8 cellular contexts compared by ENCODE assay signal in genomic region chr4:6640292-6641163, GRCh38. TPM values are rescaled to one million over a fixed set of nuclear protein-coding genes. Genes with fewer than 3 reads are reported as not detected.
DNase-seq lines count a peak whose midpoint lies in the region; ATAC-seq and TF ChIP-seq lines count a peak whose summit lies in the region.

Gene MRFAP1, plus strand, starts transcription at chr4:6640685. Its CDS starts 178 bp downstream, at chr4:6640863.

- H3K79me2 ChIP-seq in PC-9 (ENCODE audit: low read depth), result peaks cover 31% of the 10 kb centered on the region

- in situ Hi-C loops in KBM-7 (cut with MboI; ENCODE audit: low pct_unique_long_range_greater_than_20kb, low sequenced_read_pairs), result no loop called here

- H3F3A ChIP-seq in PC-9 (ENCODE audit: insufficient read depth, low read depth), result peaks cover 21% of the 10 kb centered on the region; the same call in 1 of the 2 replicates

- H3K27me3 ChIP-seq in PC-9 (ENCODE audit: insufficient read depth, low read depth), result no peaks in the 10 kb centered on the region
- H3K27me3 ChIP-seq in esophagus (ENCODE audit: control insufficient read depth in 1 of 2, insufficient read depth in 2 of 2, low read length in 2 of 2), result no peaks in the 10 kb centered on the region
- no peaks in the 10 kb centered on the region for H3K27me3 ChIP-seq in mucosa of stomach (ENCODE audit: control insufficient read depth, insufficient read depth, low read length)

- H3K36me3 ChIP-seq in PC-9 (ENCODE audit: low read depth), result peaks cover 15% of the 10 kb centered on the region
- H3K36me3 ChIP-seq in esophagus (ENCODE audit: control insufficient read depth in 2 of 2, insufficient read depth in 2 of 2, low read length in 1 of 2), result peaks cover 0 to 7% of the 10 kb centered on the region in 2 donors
- peaks cover 11% of the 10 kb centered on the region for H3K36me3 ChIP-seq in mucosa of stomach (ENCODE audit: control insufficient read depth, insufficient read depth, low read length)

- peak; percentile 82 for ATAC-seq in GM21717 (IDR thresholded peaks at IDR 0.05; ENCODE audit: unreplicated experiment)

- DNase-seq in DMS153 treated with DMSO at 0.1 percent for 48 hours (lab: John Stamatoyannopoulos, UW; ENCODE audit: unreplicated experiment) (peak; percentile 52), KBM-7 (peak; percentile 96), PC-9 (peak; percentile 83 to 91)
- DNase-seq in activated T-cell treated with anti-CD3 and anti-CD28 coated beads, Interleukin-2, amount 50 U/mL, for 1 hour, result peak; percentile 94
- peak; percentile 94 for DNase-seq in stimulated activated CD8-positive, alpha-beta memory T cell treated with anti-CD3 and anti-CD28 coated beads, Interleukin-4, amount 100 ng/mL, for 48 hours

- H3K9me2 ChIP-seq in PC-9 (ENCODE audit: insufficient read depth), result no peaks in the 10 kb centered on the region

- TF ChIP-seq CTCF in PC-9 (conservative IDR thresholded peaks at IDR 0.05), result no peak

- WGBS in esophagus, 2 donors, result 0% methylated on average over 85 to 90 of the region's 90 CpGs

- H3K4me2 ChIP-seq in PC-9, result peak within 1 kb of the TSS; percentile 93

- TSS peak; percentile 83 for BruUV-seq in PC-9 (replicated peaks; lab: Mats Ljungman, UMichigan)

- H2AFZ ChIP-seq in PC-9, result peak within 1 kb of the TSS; percentile 89

- CTCF ChIA-PET in PC-9 (lab: Charles Lee), result interaction anchor here (0.6 to 1.2 kb wide), 2 partner anchors 67 to 70 kb away, joined by 4 to 7 read pairs; no protein-coding TSS in a partner anchor

- H3K9ac ChIP-seq in mucosa of stomach (ENCODE audit: low read length), result peak within 1 kb of the TSS; percentile 96

- H3K9me3 ChIP-seq in PC-9 (ENCODE audit: insufficient read depth, low read depth), result no peaks in the 10 kb centered on the region
- no peaks in the 10 kb centered on the region for H3K9me3 ChIP-seq in esophagus (ENCODE audit: control insufficient read depth in 2 of 2, insufficient read depth in 1 of 2, low read depth in 1 of 2, low read length in 1 of 2)
- H3K9me3 ChIP-seq in mucosa of stomach (ENCODE audit: control insufficient read depth, low read length), result no peaks in the 10 kb centered on the region

- intact Hi-C loops in PC-9 (cut with micrococcal nuclease; ENCODE audit: unreplicated experiment), result loop anchor here (5.0 to 10.0 kb wide), 3 partner anchors 66 to 93 kb away; partner anchors contain the start of genes BLOC1S4 and MAN2B2

- peaks cover 17% of the 10 kb centered on the region for H4K20me1 ChIP-seq in PC-9 (ENCODE audit: insufficient read depth)

- H3K27ac ChIP-seq in PC-9 (peak within 1 kb of the TSS; percentile 80), esophagus (ENCODE audit: low read depth in 2 of 2, low read length in 1 of 2) (peak within 1 kb of the TSS; percentile 92)

- peak within 1 kb of the TSS; percentile 78 for H3K4me3 ChIP-seq in PC-9
- peak within 1 kb of the TSS; percentile 56 to 79 for H3K4me3 ChIP-seq in esophagus (ENCODE audit: low read depth in 1 of 2, low read length in 2 of 2)
- H3K4me3 ChIP-seq in mucosa of stomach (ENCODE audit: low read length), result peak within 1 kb of the TSS; percentile 97

- POLR2A ChIA-PET in PC-9 (lab: Charles Lee; ENCODE audit: unreplicated experiment), result interaction anchor here (0.5 to 0.8 kb wide), 6 partner anchors 49 to 403 kb away, joined by 3 to 17 read pairs (median 4); partner anchors contain the start of genes MAN2B2 and TADA2B

- peaks cover 12% of the 10 kb centered on the region for H3K4me1 ChIP-seq in PC-9 (replicated peaks; ENCODE audit: insufficient read depth)
- H3K4me1 ChIP-seq in esophagus (ENCODE audit: control insufficient read depth in 2 of 2, insufficient read depth in 2 of 2, low read length in 1 of 2), result peaks cover 0 to 4% of the 10 kb centered on the region in 2 donors
- peaks cover 9% of the 10 kb centered on the region for H3K4me1 ChIP-seq in mucosa of stomach (ENCODE audit: control insufficient read depth, insufficient read depth, low read length)

RNA-seq across cellular contexts. Expression of gene MRFAP1, which starts in this region (rescaled TPM):
- total RNA-seq in PC-9 (2021), result 278 and 291 TPM in 2 replicates
- polyA plus RNA-seq in esophagus, result 100 to 1,000 TPM; 138 to 236 TPM

Comparison
In these comparisons a context has a peak if more than half of its experiments do, and no peak if none do; other contexts are left out.
1. Peak in every context shown above with its lines: DNase-seq, ATAC-seq, H3K4me3 ChIP-seq and H3K27ac ChIP-seq.